ENCODE assay signal across 13 cellular contexts in genomic region chr1:23704834-23705495, GRCh38.
"Had no signal": no experiment of that assay in that cellular context is flagged by ENCODE, and none has a peak within 500 bp of the region (broad histone marks: within the 10 kb centered on the region; RNA-seq: fewer than 3 reads in every experiment).

No MANE protein-coding gene starts in this region.

- H3K27ac Mint-ChIP-seq: memory B cell, T-helper 17 cell had no signal

- H3K27me3 Mint-ChIP-seq: memory B cell, T-helper 17 cell had no signal

- H3K9me3 ChIP-seq: esophagus muscularis mucosa, ovary, tibial artery had no signal

- ATAC-seq: T-helper 17 cell had no signal

- DNase-seq: activated CD4-positive, alpha-beta T cell treated with anti-CD3 and anti-CD28 coated beads, Interleukin-2, amount 50 U/mL, for 4 hours; activated CD4-positive, CD25-positive, alpha-beta regulatory T cell treated with anti-CD3 and anti-CD28 coated beads, Interleukin-2, amount 50 U/mL, for 72 hours; activated effector memory CD4-positive, alpha-beta T cell treated with anti-CD3 and anti-CD28 coated beads, Interleukin-2, amount 50 U/mL, for 16 hours; activated T-cell treated with anti-CD3 and anti-CD28 coated beads, Interleukin-2, amount 50 U/mL, for 1 hour; aorta; ovary; T-helper 17 cell; tibial artery had no signal

- H3K4me3 ChIP-seq: esophagus muscularis mucosa, ovary, skin epidermis, tibial artery had no signal

- H3K9me3 Mint-ChIP-seq: activated naive CD4-positive, alpha-beta T cell treated with anti-CD3 and anti-CD28 coated beads, Interleukin-2, amount 50 U/mL, for 72 hours; memory B cell had no signal

- H3K27me3 ChIP-seq: esophagus muscularis mucosa, ovary, tibial artery had no signal

- H3K4me3 Mint-ChIP-seq: memory B cell, T-helper 17 cell had no signal

- H3K27ac ChIP-seq: esophagus muscularis mucosa, ovary, skin epidermis, tibial artery had no signal

- H3K36me3 ChIP-seq: ovary had no signal

- FAIRE-seq: TTC549 had no signal

- H3K4me1 ChIP-seq: tibial artery had no signal
